Comparison of ENCODE assay signal across 1 cellular context in genomic region chr2:240604939-240605716, GRCh38.
A peak's percentile ranks its signal among the peaks of the same experiment; 100 is the strongest.
TF ChIP-seq lines count a peak whose summit lies in the region.

No MANE protein-coding gene starts in this region.

TF ChIP-seq in HepG2, 621 proteins besides CTCF, POLR2A, EP300 and RAD21 (continues in another document):
- TF ChIP-seq RARG (CRISPR knock-in tag; IDR thresholded peaks at IDR 0.05; ENCODE audit: low read depth): peak; percentile 86; the same call in 1 of the 2 replicates
- TF ChIP-seq ZSCAN9 (CRISPR knock-in tag; IDR thresholded peaks at IDR 0.05; ENCODE audit: borderline replicate concordance): peak; percentile 52; the same call in 1 of the 2 replicates
- TF ChIP-seq HNF4A (CRISPR knock-in tag; IDR thresholded peaks at IDR 0.05): peak; percentile 96
- TF ChIP-seq CEBPG (CRISPR knock-in tag; IDR thresholded peaks at IDR 0.05): no peak
- peak; percentile 82 for TF ChIP-seq HNF1B (CRISPR knock-in tag; IDR thresholded peaks at IDR 0.05)
- 0 out of 2 replicates have a peak, but pooled peaks have one; percentile 20 for TF ChIP-seq ZFYVE20 (CRISPR knock-in tag; IDR thresholded peaks at IDR 0.05; ENCODE audit: borderline replicate concordance, low read depth)
- TF ChIP-seq ZNF121 (CRISPR knock-in tag; IDR thresholded peaks at IDR 0.05): peak; percentile 64; the same call in 1 of the 2 replicates
- no peak for TF ChIP-seq SETDB1 (CRISPR knock-in tag; IDR thresholded peaks at IDR 0.05; ENCODE audit: borderline replicate concordance)
- TF ChIP-seq ZFP41 (CRISPR knock-in tag; IDR thresholded peaks at IDR 0.05; ENCODE audit: borderline replicate concordance): 0 out of 2 replicates have a peak, but pooled peaks have one; percentile 4
- peak; percentile 38 for TF ChIP-seq KAT8 (CRISPR knock-in tag; IDR thresholded peaks at IDR 0.05)
- TF ChIP-seq MEIS2 (CRISPR knock-in tag; IDR thresholded peaks at IDR 0.05): 0 out of 2 replicates have a peak, but pooled peaks have one; percentile 43
- no peak for TF ChIP-seq E2F1 (CRISPR knock-in tag; IDR thresholded peaks at IDR 0.05)
- peak; percentile 38; the same call in 1 of the 2 replicates for TF ChIP-seq CREM (IDR thresholded peaks at IDR 0.05)
- TF ChIP-seq CREM (CRISPR knock-in tag; IDR thresholded peaks at IDR 0.05): no peak
- no peak for TF ChIP-seq ZNF44 (CRISPR knock-in tag; IDR thresholded peaks at IDR 0.05)
- TF ChIP-seq DRAP1 (CRISPR knock-in tag; IDR thresholded peaks at IDR 0.05): peak; percentile 79; the same call in 1 of the 2 replicates
- TF ChIP-seq PHF8 (CRISPR knock-in tag; IDR thresholded peaks at IDR 0.05): peak; percentile 87
- peak; percentile 65 for TF ChIP-seq YY1 (IDR thresholded peaks at IDR 0.05; ENCODE audit: insufficient read depth, insufficient replicate concordance, low read depth, low read length)
- no peak for TF ChIP-seq FOXC1 (CRISPR knock-in tag; IDR thresholded peaks at IDR 0.05; ENCODE audit: borderline replicate concordance)
- peak; percentile 33; the same call in 1 of the 2 replicates for TF ChIP-seq IRF2 (CRISPR knock-in tag; IDR thresholded peaks at IDR 0.05)
- TF ChIP-seq ZBTB33 (CRISPR knock-in tag; IDR thresholded peaks at IDR 0.05): no peak
- TF ChIP-seq MBD4 (IDR thresholded peaks at IDR 0.05; ENCODE audit: borderline replicate concordance, low read length): no peak
- TF ChIP-seq PRPF4 (IDR thresholded peaks at IDR 0.05; ENCODE audit: low read depth, low read length, poor library complexity, severe bottlenecking): no peak
- peak; percentile 88; the same call in 1 of the 2 replicates for TF ChIP-seq GTF3A (CRISPR knock-in tag; conservative IDR thresholded peaks at IDR 0.05)
- peak; percentile 53; the same call in 1 of the 2 replicates for TF ChIP-seq ZNF235 (CRISPR knock-in tag; IDR thresholded peaks at IDR 0.05; ENCODE audit: borderline replicate concordance)
- peak; percentile 82 for TF ChIP-seq ZNF510 (CRISPR knock-in tag; IDR thresholded peaks at IDR 0.05; ENCODE audit: low read depth)
- no peak for TF ChIP-seq HMG20B (CRISPR knock-in tag; conservative IDR thresholded peaks at IDR 0.05)
- peak; percentile 68; the same call in 1 of the 2 replicates for TF ChIP-seq ERF (CRISPR knock-in tag; IDR thresholded peaks at IDR 0.05)
- no peak for TF ChIP-seq THAP8 (CRISPR knock-in tag; IDR thresholded peaks at IDR 0.05; ENCODE audit: borderline replicate concordance)
- TF ChIP-seq KDM4B (CRISPR knock-in tag; IDR thresholded peaks at IDR 0.05): peak; percentile 71; the same call in 1 of the 2 replicates
- peak; percentile 55 to 82; a peak in 2 of 4 replicates for TF ChIP-seq HMGXB4 (CRISPR knock-in tag; IDR thresholded peaks at IDR 0.05; ENCODE audit: borderline replicate concordance in 1 of 2, low read depth in 1 of 2)
- 0 out of 2 replicates have a peak, but pooled peaks have one; percentile 31 for TF ChIP-seq LBX2 (CRISPR knock-in tag; IDR thresholded peaks at IDR 0.05; ENCODE audit: borderline replicate concordance)
- TF ChIP-seq ZNF143 (CRISPR knock-in tag; IDR thresholded peaks at IDR 0.05): 0 out of 2 replicates have a peak, but pooled peaks have one; percentile 28
- 0 out of 2 replicates have a peak, but pooled peaks have one; percentile 51 for TF ChIP-seq SOX5 (CRISPR knock-in tag; IDR thresholded peaks at IDR 0.05; ENCODE audit: borderline replicate concordance)
- peak; percentile 44 for TF ChIP-seq AGO2 (optimal IDR thresholded peaks at IDR 0.05; ENCODE audit: low read depth, low read length)
- peak; percentile 80; the same call in 1 of the 2 replicates for TF ChIP-seq IRF1 (CRISPR knock-in tag; IDR thresholded peaks at IDR 0.05; ENCODE audit: low read depth)
- TF ChIP-seq ZNF383 (CRISPR knock-in tag; IDR thresholded peaks at IDR 0.05; ENCODE audit: borderline replicate concordance): peak; percentile 83; the same call in 1 of the 2 replicates
- peak; percentile 56; the same call in 1 of the 2 replicates for TF ChIP-seq NFKBIZ (CRISPR knock-in tag; IDR thresholded peaks at IDR 0.05)
- TF ChIP-seq ATF7 (IDR thresholded peaks at IDR 0.05): no peak; the same call in 1 of the 2 replicates
- 0 out of 2 replicates have a peak, but pooled peaks have one; percentile 53 for TF ChIP-seq ATF7 (CRISPR knock-in tag; IDR thresholded peaks at IDR 0.05)
- 0 out of 2 replicates have a peak, but pooled peaks have one; percentile 25 for TF ChIP-seq ZBTB37 (CRISPR knock-in tag; IDR thresholded peaks at IDR 0.05)
- TF ChIP-seq RBFOX2 (IDR thresholded peaks at IDR 0.05; ENCODE audit: low read depth, low read length): peak; percentile 67
- peak; percentile 88 for TF ChIP-seq ZNF691 (CRISPR knock-in tag; IDR thresholded peaks at IDR 0.05; ENCODE audit: borderline replicate concordance, low read depth)
- no peak for TF ChIP-seq PCBP2 (optimal IDR thresholded peaks at IDR 0.05; ENCODE audit: low read depth, low read length, poor library complexity, severe bottlenecking)
- TF ChIP-seq KLF16 (CRISPR knock-in tag; IDR thresholded peaks at IDR 0.05): peak in 1 of 2 experiments; percentile 44; a peak in 1 of 4 replicates
- no peak for TF ChIP-seq ZNF274 (CRISPR knock-in tag; IDR thresholded peaks at IDR 0.05)
- TF ChIP-seq ZBTB43 (CRISPR knock-in tag; conservative IDR thresholded peaks at IDR 0.05): no peak
- TF ChIP-seq ZNF660 (CRISPR knock-in tag; IDR thresholded peaks at IDR 0.05; ENCODE audit: borderline replicate concordance, low read depth): peak; percentile 26; the same call in 1 of the 2 replicates
- peak; percentile 62 for TF ChIP-seq PTBP1 (IDR thresholded peaks at IDR 0.05; ENCODE audit: low read depth, low read length, poor library complexity, severe bottlenecking)
- TF ChIP-seq FOXO4 (CRISPR knock-in tag; conservative IDR thresholded peaks at IDR 0.05): 0 out of 2 replicates have a peak, but pooled peaks have one; percentile 96
- TF ChIP-seq MAX (IDR thresholded peaks at IDR 0.05): peak; percentile 65
- no peak for TF ChIP-seq SIX1 (CRISPR knock-in tag; IDR thresholded peaks at IDR 0.05; ENCODE audit: borderline replicate concordance)
- no peak for TF ChIP-seq TEAD2 (CRISPR knock-in tag; IDR thresholded peaks at IDR 0.05)
- TF ChIP-seq DNMT1 (CRISPR knock-in tag; IDR thresholded peaks at IDR 0.05): no peak; the same call in 1 of the 2 replicates
